8 cellular contexts compared by ENCODE assay signal in genomic region chr2:180006781-180007579, GRCh38. TPM values are rescaled to one million over a fixed set of nuclear protein-coding genes. Genes with fewer than 3 reads are reported as not detected.
A peak's percentile ranks its signal among the peaks of the same experiment; 100 is the strongest.
DNase-seq lines count a peak whose midpoint lies in the region; ATAC-seq, FAIRE-seq and TF ChIP-seq lines count a peak whose summit lies in the region.

TSS of gene CWC22 (minus strand) at chr2:180007297. CDS start at chr2:179993341, 13,956 bp downstream.

- peaks cover 1% of the 10 kb centered on the region for H3K36me3 ChIP-seq in bronchial epithelial cell (ENCODE audit: control insufficient read depth, insufficient read depth, low read length)
- H3K36me3 ChIP-seq in small intestine (ENCODE audit: control insufficient read depth in 2 of 2, insufficient read depth in 2 of 2, low read length in 2 of 2): no peaks in the 10 kb centered on the region

- DNase-seq in AG04449 (ENCODE audit: low read depth, low spot score) (peak; percentile 41), NCI-H2227 treated with DMSO at 0.1 percent for 48 hours (lab: John Stamatoyannopoulos, UW) (peak; percentile 99), bronchial epithelial cell (ENCODE audit: low read depth) (peak; percentile 85), iPS-NIHi11 (ENCODE audit: low spot score) (peak; percentile 73), small intestine (peak; percentile 93)

- POLR2A ChIA-PET in AG04449 (lab: Yijun Ruan, JAX): no interaction called here

- H3K4me3 ChIP-seq in AG04449 (ENCODE audit: low read depth, low read length): peak within 1 kb of the TSS; percentile 95
- H3K4me3 ChIP-seq in WI38 (ENCODE audit: low read depth, low read length): peak within 1 kb of the TSS; percentile 76
- peak within 1 kb of the TSS; percentile 95 for H3K4me3 ChIP-seq in bronchial epithelial cell (ENCODE audit: low read depth, low read length)
- H3K4me3 ChIP-seq in small intestine (ENCODE audit: low read depth in 1 of 2, low read length in 2 of 2): peak within 1 kb of the TSS; percentile 79 to 93

- peak within 1 kb of the TSS; percentile 68 to 93 for H3K27ac ChIP-seq in small intestine (ENCODE audit: low read depth in 1 of 2, low read length in 1 of 2)

- ATAC-seq in GM18907 (IDR thresholded peaks at IDR 0.05; ENCODE audit: unreplicated experiment) (peak; percentile 98), HG03159 (IDR thresholded peaks at IDR 0.05; ENCODE audit: unreplicated experiment) (peak; percentile 97)

- H3K4me1 ChIP-seq in small intestine (ENCODE audit: control insufficient read depth in 2 of 2, insufficient read depth in 1 of 2, low read depth in 1 of 2, low read length in 1 of 2): peaks cover 5 to 12% of the 10 kb centered on the region in 2 donors

- H3K9me3 ChIP-seq in small intestine (ENCODE audit: control insufficient read depth, low read depth): no peaks in the 10 kb centered on the region

- CTCF ChIA-PET in AG04449 (lab: Yijun Ruan, JAX): no interaction called here

- no peak for TF ChIP-seq CTCF in AG04449 (IDR thresholded peaks at IDR 0.05; ENCODE audit: insufficient read depth, low read length, missing control alignments)
- TF ChIP-seq CTCF in WI38 (IDR thresholded peaks at IDR 0.05; ENCODE audit: low read depth, low read length): no peak
- TF ChIP-seq CTCF in bronchial epithelial cell (IDR thresholded peaks at IDR 0.05; ENCODE audit: insufficient read depth, low read length, severe bottlenecking): no peak

- WGBS in small intestine, 3 donors: 0% methylated on average over 46 of the region's 46 CpGs

- H3K27me3 ChIP-seq in bronchial epithelial cell (ENCODE audit: control insufficient read depth, insufficient read depth, low read length) (no peaks in the 10 kb centered on the region), small intestine (ENCODE audit: control insufficient read depth in 2 of 2, insufficient read depth in 2 of 2, low read length in 2 of 2) (no peaks in the 10 kb centered on the region)

- FAIRE-seq in bronchial epithelial cell (lab: Jason Lieb, UNC) (peak; percentile 79), small intestine (lab: Jason Lieb, UNC) (peak; percentile 30)

RNA-seq across cellular contexts. Expression of gene CWC22, which starts in this region (rescaled TPM):
- 13.4 and 19.6 TPM in 2 replicates for total RNA-seq in bronchial epithelial cell
- 10 to 100 TPM in 1 of 3 donors, 1 to 10 TPM in 2; 9.2 to 10.1 (median 9.5) TPM for polyA plus RNA-seq in small intestine

Comparison
In these comparisons a context has a peak if more than half of its experiments do, and no peak if none do; other contexts are left out.
1. Peak in every context shown above with its lines: DNase-seq, ATAC-seq, H3K4me3 ChIP-seq and H3K27ac ChIP-seq.
2. DNase-seq: peak in every context shown above with its lines; median percentile 99 in NCI-H2227 treated with DMSO at 0.1 percent for 48 hours; 93 in small intestine; 85 in bronchial epithelial cell; 73 in iPS-NIHi11; 41 in AG04449.